In genomic region chr4:10773656-10774055, GRCh38 we compare ENCODE assay signal across 32 cellular contexts.
"Had no signal": no experiment of that assay in that cellular context is flagged by ENCODE, and none has a peak within 500 bp of the region (broad histone marks: within the 10 kb centered on the region; RNA-seq: fewer than 3 reads in every experiment).

No MANE protein-coding gene starts in this region.

- H3K27me3 Mint-ChIP-seq: activated CD4-positive, alpha-beta memory T cell treated with anti-CD3 and anti-CD28 coated beads for 36 hours; activated CD4-positive, alpha-beta T cell treated with anti-CD3 and anti-CD28 coated beads for 36 hours; activated CD4-positive, alpha-beta T cell treated with anti-CD3 and anti-CD28 coated beads, Interleukin-2, amount 10 ng/mL, durations not matched to agents 24 days and 14 days; activated CD8-positive, alpha-beta memory T cell treated with anti-CD3 and anti-CD28 coated beads, Interleukin-2, amount 10 ng/mL, durations not matched to agents 7 days and 5 days; activated naive CD4-positive, alpha-beta T cell treated with anti-CD3 and anti-CD28 coated beads, Interleukin-2, amount 50 U/mL, for 24 hours; activated naive CD8-positive, alpha-beta T cell treated with anti-CD3 and anti-CD28 coated beads for 36 hours; activated naive CD8-positive, alpha-beta T cell treated with anti-CD3 and anti-CD28 coated beads, Interleukin-2, amount 50 U/mL, for 24 hours; effector memory CD8-positive, alpha-beta T cell had no signal

- H3K4me3 ChIP-seq: adrenal gland, body of pancreas, esophagus muscularis mucosa, gastrocnemius medialis, heart left ventricle had no signal

- H3K27ac ChIP-seq: adrenal gland, body of pancreas, esophagus muscularis mucosa, foreskin keratinocyte, gastrocnemius medialis had no signal

- FAIRE-seq: colon had no signal

- DNase-seq: activated CD4-positive, alpha-beta memory T cell treated with anti-CD3 and anti-CD28 coated beads for 36 hours; activated CD4-positive, alpha-beta T cell treated with anti-CD3 and anti-CD28 coated beads for 36 hours; activated CD4-positive, alpha-beta T cell treated with anti-CD3 and anti-CD28 coated beads, Interleukin-2, amount 10 ng/mL, durations not matched to agents 24 days and 14 days; activated CD4-positive, CD25-positive, alpha-beta regulatory T cell; activated CD4-positive, CD25-positive, alpha-beta regulatory T cell treated with anti-CD3 and anti-CD28 coated beads, Interleukin-2, amount 50 U/mL, for 72 hours; activated CD8-positive, alpha-beta memory T cell treated with anti-CD3 and anti-CD28 coated beads, Interleukin-2, amount 10 ng/mL, durations not matched to agents 7 days and 5 days; activated CD8-positive, alpha-beta memory T cell treated with anti-CD3 and anti-CD28 coated beads, Interleukin-2, amount 50 U/mL, for 4 hours; activated CD8-positive, alpha-beta T cell treated with anti-CD3 and anti-CD28 coated beads, Interleukin-2, amount 10 ng/mL, durations not matched to agents 7 days and 5 days; activated effector memory CD4-positive, alpha-beta T cell treated with anti-CD3 and anti-CD28 coated beads, Interleukin-2, amount 50 U/mL, for 16 hours; activated naive CD4-positive, alpha-beta T cell treated with anti-CD3 and anti-CD28 coated beads for 36 hours; activated naive CD8-positive, alpha-beta T cell treated with anti-CD3 and anti-CD28 coated beads for 36 hours; activated naive CD8-positive, alpha-beta T cell treated with anti-CD3 and anti-CD28 coated beads, Interleukin-2, amount 50 U/mL, for 24 hours; activated T-cell treated with anti-CD3 and anti-CD28 coated beads, Interleukin-2, amount 50 U/mL, for 1 hour; activated T-cell treated with anti-CD3 and anti-CD28 coated beads, Interleukin-2, amount 50 U/mL, for 48 hours; adrenal gland; amygdala; aorta; body of pancreas; caudate nucleus; cortex of kidney; effector CD4-positive, alpha-beta T cell; effector memory CD8-positive, alpha-beta T cell; erythroblast; foreskin keratinocyte; gastrocnemius medialis; glutamatergic neuron had no signal

- H3K27ac Mint-ChIP-seq: activated CD4-positive, alpha-beta memory T cell treated with anti-CD3 and anti-CD28 coated beads for 36 hours; activated CD4-positive, alpha-beta T cell treated with anti-CD3 and anti-CD28 coated beads for 36 hours; activated CD4-positive, alpha-beta T cell treated with anti-CD3 and anti-CD28 coated beads, Interleukin-2, amount 10 ng/mL, durations not matched to agents 24 days and 14 days; activated CD8-positive, alpha-beta memory T cell treated with anti-CD3 and anti-CD28 coated beads, Interleukin-2, amount 10 ng/mL, durations not matched to agents 7 days and 5 days; activated CD8-positive, alpha-beta T cell treated with anti-CD3 and anti-CD28 coated beads, Interleukin-2, amount 10 ng/mL, durations not matched to agents 7 days and 5 days; activated naive CD4-positive, alpha-beta T cell treated with anti-CD3 and anti-CD28 coated beads for 36 hours; activated naive CD4-positive, alpha-beta T cell treated with anti-CD3 and anti-CD28 coated beads, Interleukin-2, amount 50 U/mL, for 24 hours; activated naive CD8-positive, alpha-beta T cell treated with anti-CD3 and anti-CD28 coated beads for 36 hours; activated naive CD8-positive, alpha-beta T cell treated with anti-CD3 and anti-CD28 coated beads, Interleukin-2, amount 50 U/mL, for 24 hours; activated T-helper 1 cell treated with anti-CD3 and anti-CD28 coated beads, Interleukin-12 subunit alpha, Interleukin-12 subunit beta, Interleukin-2, Interleukin-4 antibody, amounts not matched to agents 30 ng/mL and 10 ng/mL and 1 ng/mL, durations not matched to agents 14 hours and 24 hours and 36 hours; activated T-helper 2 cell treated with anti-CD3 and anti-CD28 coated beads, Interferon-gamma antibody, Interleukin-2, Interleukin-4, amounts not matched to agents 10 μg/mL and 5 μg/mL and 100 μg/mL, durations not matched to agents 14 hours and 24 hours and 36 hours; effector memory CD8-positive, alpha-beta T cell had no signal

- H3K4me1 ChIP-seq: adrenal gland, body of pancreas, esophagus muscularis mucosa, foreskin keratinocyte, gastrocnemius medialis, heart left ventricle had no signal

- H3K4me1 Mint-ChIP-seq: activated CD4-positive, alpha-beta T cell treated with anti-CD3 and anti-CD28 coated beads for 36 hours; activated CD4-positive, alpha-beta T cell treated with anti-CD3 and anti-CD28 coated beads, Interleukin-2, amount 10 ng/mL, durations not matched to agents 24 days and 14 days; activated CD8-positive, alpha-beta memory T cell treated with anti-CD3 and anti-CD28 coated beads, Interleukin-2, amount 10 ng/mL, durations not matched to agents 7 days and 5 days; activated naive CD4-positive, alpha-beta T cell treated with anti-CD3 and anti-CD28 coated beads, Interleukin-2, amount 50 U/mL, for 24 hours; activated naive CD8-positive, alpha-beta T cell treated with anti-CD3 and anti-CD28 coated beads for 36 hours; activated naive CD8-positive, alpha-beta T cell treated with anti-CD3 and anti-CD28 coated beads, Interleukin-2, amount 50 U/mL, for 24 hours had no signal

- H3K9me3 ChIP-seq: adrenal gland, body of pancreas, esophagus muscularis mucosa, gastrocnemius medialis, heart left ventricle had no signal

- H3K36me3 ChIP-seq: adrenal gland, esophagus muscularis mucosa, gastrocnemius medialis, heart left ventricle had no signal

- H3K27me3 ChIP-seq: adrenal gland, body of pancreas, esophagus muscularis mucosa, foreskin keratinocyte, gastrocnemius medialis, heart left ventricle had no signal

- H3K36me3 Mint-ChIP-seq: activated CD4-positive, alpha-beta memory T cell treated with anti-CD3 and anti-CD28 coated beads for 36 hours; activated CD8-positive, alpha-beta memory T cell treated with anti-CD3 and anti-CD28 coated beads, Interleukin-2, amount 10 ng/mL, durations not matched to agents 7 days and 5 days; activated naive CD4-positive, alpha-beta T cell treated with anti-CD3 and anti-CD28 coated beads, Interleukin-2, amount 50 U/mL, for 24 hours; activated naive CD8-positive, alpha-beta T cell treated with anti-CD3 and anti-CD28 coated beads for 36 hours had no signal

- ATAC-seq: activated CD4-positive, alpha-beta T cell treated with anti-CD3 and anti-CD28 coated beads for 36 hours; activated CD8-positive, alpha-beta memory T cell treated with anti-CD3 and anti-CD28 coated beads, Interleukin-2, amount 10 ng/mL, durations not matched to agents 7 days and 5 days; activated CD8-positive, alpha-beta T cell treated with anti-CD3 and anti-CD28 coated beads, Interleukin-2, amount 10 ng/mL, durations not matched to agents 7 days and 5 days; activated naive CD8-positive, alpha-beta T cell treated with anti-CD3 and anti-CD28 coated beads, Interleukin-2, amount 50 U/mL, for 24 hours; body of pancreas; effector memory CD8-positive, alpha-beta T cell; foreskin keratinocyte; gastrocnemius medialis had no signal

- H3K4me3 Mint-ChIP-seq: activated CD4-positive, alpha-beta memory T cell treated with anti-CD3 and anti-CD28 coated beads for 36 hours; activated CD4-positive, alpha-beta T cell treated with anti-CD3 and anti-CD28 coated beads for 36 hours; activated CD4-positive, alpha-beta T cell treated with anti-CD3 and anti-CD28 coated beads, Interleukin-2, amount 10 ng/mL, durations not matched to agents 24 days and 14 days; activated CD8-positive, alpha-beta memory T cell treated with anti-CD3 and anti-CD28 coated beads, Interleukin-2, amount 10 ng/mL, durations not matched to agents 7 days and 5 days; activated CD8-positive, alpha-beta T cell treated with anti-CD3 and anti-CD28 coated beads, Interleukin-2, amount 10 ng/mL, durations not matched to agents 7 days and 5 days; activated naive CD4-positive, alpha-beta T cell treated with anti-CD3 and anti-CD28 coated beads for 36 hours; activated naive CD4-positive, alpha-beta T cell treated with anti-CD3 and anti-CD28 coated beads, Interleukin-2, amount 50 U/mL, for 24 hours; activated naive CD8-positive, alpha-beta T cell treated with anti-CD3 and anti-CD28 coated beads for 36 hours; activated naive CD8-positive, alpha-beta T cell treated with anti-CD3 and anti-CD28 coated beads, Interleukin-2, amount 50 U/mL, for 24 hours; activated T-helper 1 cell treated with anti-CD3 and anti-CD28 coated beads, Interleukin-12 subunit alpha, Interleukin-12 subunit beta, Interleukin-2, Interleukin-4 antibody, amounts not matched to agents 30 ng/mL and 10 ng/mL and 1 ng/mL, durations not matched to agents 14 hours and 24 hours and 36 hours; effector memory CD8-positive, alpha-beta T cell had no signal
